Comparison of ENCODE assay signal across 21 cellular contexts in genomic region chr9:111645806-111646205, GRCh38. TPM values are rescaled to one million over a fixed set of nuclear protein-coding genes. Genes with fewer than 3 reads are reported as not detected.
DNase-seq lines count a peak whose midpoint lies in the region; ATAC-seq, FAIRE-seq and TF ChIP-seq lines count a peak whose summit lies in the region.
"Had no signal": no experiment of that assay in that cellular context is flagged by ENCODE, and none has a peak within 500 bp of the region (broad histone marks: within the 10 kb centered on the region; RNA-seq: fewer than 3 reads in every experiment).

No MANE protein-coding gene starts in this region.

- peak; percentile 61 for DNase-seq in MCF 10A (ENCODE audit: unreplicated experiment)
- DNase-seq in breast epithelium (ENCODE audit: low spot score in 2 of 2), result no peak
- peak; percentile 69 for DNase-seq in endothelial cell of umbilical vein (ENCODE audit: low read depth, low spot score)
- DNase-seq in left colon, result no peak
- DNase-seq in MV-4-11 (lab: John Stamatoyannopoulos, UW), result no peak
- no peak for DNase-seq in activated CD8-positive, alpha-beta memory T cell treated with anti-CD3 and anti-CD28 coated beads, Interleukin-2, amount 50 U/mL, for 48 hours
- no peak for DNase-seq in Caco-2
- DNase-seq: GF-D8, GM23248, HCEC 1CT, Karpas-422, NCI-H1105 treated with DMSO at 0.1 percent for 48 hours, NCI-H1694, NCI-H2081 treated with DMSO at 0.1 percent for 48 hours, SJCRH30 had no signal

- no peaks in the 10 kb centered on the region for H3K27me3 ChIP-seq in breast epithelium
- H3K27me3 ChIP-seq in endothelial cell of umbilical vein (ENCODE audit: control insufficient read depth in 2 of 2, insufficient read depth in 2 of 2, low read length in 2 of 2), result no peaks in the 10 kb centered on the region
- H3K27me3 ChIP-seq in Caco-2 (replicated peaks; ENCODE audit: control insufficient read depth, insufficient read depth, low read length), result no peaks in the 10 kb centered on the region
- H3K27me3 ChIP-seq: SJCRH30 had no signal

- no peak for TF ChIP-seq POLR2A in breast epithelium (IDR thresholded peaks at IDR 0.05)
- TF ChIP-seq POLR2A in endothelial cell of umbilical vein (IDR thresholded peaks at IDR 0.05; ENCODE audit: low read depth, low read length), result no peak

- TF ChIP-seq CTCF in MCF 10A (IDR thresholded peaks at IDR 0.05; ENCODE audit: unreplicated experiment), result no peak
- no peak for TF ChIP-seq CTCF in breast epithelium (IDR thresholded peaks at IDR 0.05)
- TF ChIP-seq CTCF in endothelial cell of umbilical vein (IDR thresholded peaks at IDR 0.05; ENCODE audit: extremely low read depth in 1 of 2, insufficient read depth in 1 of 2, low read depth in 1 of 2, low read length in 2 of 2), result no peak
- TF ChIP-seq CTCF in Caco-2 (IDR thresholded peaks at IDR 0.05; ENCODE audit: insufficient read depth in 1 of 2, low read depth in 1 of 2, low read length in 1 of 2, severe bottlenecking in 1 of 2, unreplicated experiment in 1 of 2), result no peak

- peaks cover 7% of the 10 kb centered on the region for H4K20me1 ChIP-seq in endothelial cell of umbilical vein (replicated peaks; ENCODE audit: control insufficient read depth, extremely low read depth, insufficient read depth, low read length)

- H3K4me3 Mint-ChIP-seq in MCF 10A (ENCODE audit: unreplicated experiment), result no peak overlapping the region
- H3K4me3 Mint-ChIP-seq in Caco-2 (ENCODE audit: unreplicated experiment), result no peak overlapping the region
- H3K4me3 Mint-ChIP-seq: CD14-positive monocyte, IgD-negative memory B cell had no signal

- no peaks in the 10 kb centered on the region for H3K4me1 ChIP-seq in breast epithelium
- peaks cover 9% of the 10 kb centered on the region for H3K4me1 ChIP-seq in endothelial cell of umbilical vein (ENCODE audit: control insufficient read depth, extremely low read depth, insufficient read depth, low read length)
- peaks cover 36% of the 10 kb centered on the region for H3K4me1 ChIP-seq in Caco-2
- H3K4me1 ChIP-seq: SJCRH30 had no signal

- peaks cover 2% of the 10 kb centered on the region for H3K79me2 ChIP-seq in endothelial cell of umbilical vein (ENCODE audit: control insufficient read depth, insufficient read depth, low read length)

- dilution Hi-C loops in endothelial cell of umbilical vein (cut with MboI; ENCODE audit: extremely low pct_ligation_motif_present, low sequenced_read_pairs), result no loop called here

- no peaks in the 10 kb centered on the region for H3K9me3 ChIP-seq in breast epithelium
- no peaks in the 10 kb centered on the region for H3K9me3 ChIP-seq in endothelial cell of umbilical vein (replicated peaks; ENCODE audit: control insufficient read depth, insufficient read depth, low read length)
- H3K9me3 ChIP-seq in Caco-2, result no peaks in the 10 kb centered on the region

- H3K9me3 Mint-ChIP-seq in MCF 10A (ENCODE audit: unreplicated experiment) (no peaks in the 10 kb centered on the region), Caco-2 (ENCODE audit: unreplicated experiment) (no peaks in the 10 kb centered on the region)
- H3K9me3 Mint-ChIP-seq: CD14-positive monocyte, IgD-negative memory B cell had no signal

- H3K36me3 ChIP-seq in breast epithelium (no peaks in the 10 kb centered on the region), endothelial cell of umbilical vein (ENCODE audit: control insufficient read depth in 2 of 2, extremely low read depth in 1 of 2, insufficient read depth in 2 of 2, low read length in 2 of 2) (peaks cover 4 to 8% of the 10 kb centered on the region in 2 experiments), Caco-2 (ENCODE audit: control insufficient read depth, insufficient read depth, low read length) (no peaks in the 10 kb centered on the region; the same call in 1 of the 2 replicates)

- no peak overlapping the region for H3K9ac ChIP-seq in endothelial cell of umbilical vein (replicated peaks; ENCODE audit: extremely low read depth, insufficient read depth, low read length)
- H3K9ac ChIP-seq: GM23248 had no signal

- H3K27me3 Mint-ChIP-seq in MCF 10A (ENCODE audit: insufficient read depth, unreplicated experiment), result no peaks in the 10 kb centered on the region
- H3K27me3 Mint-ChIP-seq in Caco-2 (ENCODE audit: insufficient read depth, unreplicated experiment), result no peaks in the 10 kb centered on the region
- H3K27me3 Mint-ChIP-seq: IgD-negative memory B cell had no signal

- POLR2A ChIA-PET in MCF 10A (lab: Yijun Ruan, JAX), result interaction anchor here (0.7 to 4.7 kb wide), 3 partner anchors 14 to 158 kb away, joined by 3 to 38 read pairs (median 3); partner anchors contain the start of genes DNAJC25 and GNG10
- POLR2A ChIA-PET in endothelial cell of umbilical vein (lab: Charles Lee), result interaction anchor here (1.3 kb wide), 1 partner anchor 15 kb away, joined by 5 read pairs; the partner anchor contains the start of gene DNAJC25
- POLR2A ChIA-PET in Caco-2 (lab: Charles Lee), result no interaction called here

- BruUV-seq in MCF 10A (replicated peaks; lab: Mats Ljungman, UMichigan), result no TSS peak
- no TSS peak for BruUV-seq in endothelial cell of umbilical vein (replicated peaks; lab: Mats Ljungman, UMichigan)
- BruUV-seq in Caco-2 (replicated peaks; lab: Mats Ljungman, UMichigan), result no TSS peak

- intact Hi-C loops in MCF 10A (cut with micrococcal nuclease), result no loop called here
- intact Hi-C loops in breast epithelium (cut with DNase I; ENCODE audit: low total_unique reads), result no loop called here
- intact Hi-C loops in endothelial cell of umbilical vein (cut with micrococcal nuclease), result no loop called here
- intact Hi-C loops in left colon (cut with DNase I, micrococcal nuclease), result no loop called here
- intact Hi-C loops in Caco-2 (cut with micrococcal nuclease; ENCODE audit: unreplicated experiment), result loop anchor here (2.0 kb wide), 1 partner anchor 17 kb away; no protein-coding TSS in a partner anchor

- FAIRE-seq in endothelial cell of umbilical vein (lab: Jason Lieb, UNC), result no peak
- FAIRE-seq: GM19239 had no signal

- peak; percentile 51 for ATAC-seq in left colon
- no peak for ATAC-seq in HG02759 (IDR thresholded peaks at IDR 0.05; ENCODE audit: unreplicated experiment)
- ATAC-seq: Panc1 had no signal

- H3K36me3 Mint-ChIP-seq in MCF 10A (ENCODE audit: insufficient read depth, unreplicated experiment) (peaks cover 57% of the 10 kb centered on the region), Caco-2 (ENCODE audit: insufficient read depth, unreplicated experiment) (peaks cover 39% of the 10 kb centered on the region)
- H3K36me3 Mint-ChIP-seq: IgD-negative memory B cell had no signal

- no peak overlapping the region for H3K4me3 ChIP-seq in breast epithelium
- H3K4me3 ChIP-seq in endothelial cell of umbilical vein (replicated peaks in 1 of 3; ENCODE audit: insufficient read depth in 1 of 3, low read depth in 1 of 3, low read length in 3 of 3), result no peak overlapping the region
- no peak overlapping the region for H3K4me3 ChIP-seq in Caco-2 (ENCODE audit: low read depth, low read length)
- H3K4me3 ChIP-seq: GM23248, SJCRH30 had no signal

- H3K27ac Mint-ChIP-seq in MCF 10A (ENCODE audit: low read depth, unreplicated experiment) (peak overlapping the region; percentile 37), Caco-2 (ENCODE audit: unreplicated experiment) (no peak overlapping the region)
- H3K27ac Mint-ChIP-seq: IgD-negative memory B cell had no signal

- no peaks in the 10 kb centered on the region for H3K9me1 ChIP-seq in endothelial cell of umbilical vein (replicated peaks; ENCODE audit: control insufficient read depth, extremely low read depth, insufficient read depth, low read length)

- no peak overlapping the region for H2AFZ ChIP-seq in endothelial cell of umbilical vein (ENCODE audit: low read depth, low read length)
- H2AFZ ChIP-seq: GM23248 had no signal

- H3K4me2 ChIP-seq in endothelial cell of umbilical vein (ENCODE audit: insufficient read depth, low read length), result peak overlapping the region; percentile 11

- no peak overlapping the region for H3K27ac ChIP-seq in breast epithelium
- H3K27ac ChIP-seq in endothelial cell of umbilical vein (ENCODE audit: insufficient read depth, low read depth, low read length), result no peak overlapping the region
- H3K27ac ChIP-seq: 22Rv1, GM23248, SJCRH30 had no signal

- H3K4me1 Mint-ChIP-seq in MCF 10A (ENCODE audit: insufficient read depth, unreplicated experiment) (peaks cover 4% of the 10 kb centered on the region), Caco-2 (ENCODE audit: low read depth, unreplicated experiment) (peaks cover 16% of the 10 kb centered on the region)
- H3K4me1 Mint-ChIP-seq: CD14-positive monocyte, IgD-negative memory B cell had no signal

- CTCF ChIA-PET in MCF 10A (lab: Yijun Ruan, JAX) (interaction anchor here (0.7 kb wide), 1 partner anchor 54 kb away, joined by 4 read pairs; no protein-coding TSS in a partner anchor), endothelial cell of umbilical vein (lab: Charles Lee) (interaction anchor here (1.7 kb wide), 1 partner anchor 47 kb away, joined by 7 read pairs; no protein-coding TSS in a partner anchor), Caco-2 (lab: Charles Lee) (no interaction called here)

RNA-seq across cellular contexts. Expression of gene DNAJC25, which starts 14.7 kb away (rescaled TPM):
- total RNA-seq in MCF 10A (2022) (10.9 and 11.6 TPM in 2 replicates), breast epithelium (10 to 100 TPM; 10.5 to 13.0 (median 11.7) TPM), endothelial cell of umbilical vein (5.2 and 5.5 TPM in 2 replicates), left colon (1 to 10 TPM; 6.9 to 8.7 TPM), Caco-2 (2022) (10.2 and 10.4 TPM in 2 replicates)
- 1.7 and 2.1 TPM in 2 replicates for polyA plus RNA-seq in endothelial cell of umbilical vein
- 2.0 and 2.8 TPM in 2 replicates for polyA plus RNA-seq in endothelial cell of umbilical vein (2011; cell fraction: cytosol; rRNA removed)
- polyA plus RNA-seq in endothelial cell of umbilical vein (2011; cell fraction: nucleus; rRNA removed), result 4.2 and 4.7 TPM in 2 replicates
- polyA plus RNA-seq in endothelial cell of umbilical vein (2012), result 5.1 and 5.8 TPM in 2 replicates
- 1.4 and 2.2 TPM in 2 replicates for polyA minus RNA-seq in endothelial cell of umbilical vein
- 1.4 TPM for polyA minus RNA-seq in endothelial cell of umbilical vein (2011; cell fraction: cytosol; rRNA and poly(A)+ RNA removed)
- 1.7 and 2.9 TPM in 2 replicates for polyA minus RNA-seq in endothelial cell of umbilical vein (2011; cell fraction: nucleus; rRNA and poly(A)+ RNA removed)

RNA-seq across cellular contexts. Expression of gene GNG10, which starts 15.6 kb away (rescaled TPM):
- 42.0 and 61.7 TPM in 2 replicates for total RNA-seq in MCF 10A (2022)
- total RNA-seq in breast epithelium, result 10 to 100 TPM; 53.4 to 95.7 (median 91.4) TPM
- 32.9 and 33.0 TPM in 2 replicates for total RNA-seq in endothelial cell of umbilical vein
- 22.3 and 31.9 TPM in 2 replicates for polyA plus RNA-seq in endothelial cell of umbilical vein
- polyA plus RNA-seq in endothelial cell of umbilical vein (2011; cell fraction: cytosol; rRNA removed), result 45.0 and 45.4 TPM in 2 replicates
- polyA plus RNA-seq in endothelial cell of umbilical vein (2011; cell fraction: nucleus; rRNA removed), result 11.5 and 11.9 TPM in 2 replicates
- 25.9 and 44.4 TPM in 2 replicates for polyA plus RNA-seq in endothelial cell of umbilical vein (2012)
- 10.2 and 11.1 TPM in 2 replicates for polyA minus RNA-seq in endothelial cell of umbilical vein
- 6.9 TPM for polyA minus RNA-seq in endothelial cell of umbilical vein (2011; cell fraction: cytosol; rRNA and poly(A)+ RNA removed)
- polyA minus RNA-seq in endothelial cell of umbilical vein (2011; cell fraction: nucleus; rRNA and poly(A)+ RNA removed), result 3.9 and 4.4 TPM in 2 replicates
- total RNA-seq in left colon, result 10 to 100 TPM; 17.7 to 25.8 TPM
- total RNA-seq in Caco-2 (2022), result 52.2 and 54.0 TPM in 2 replicates

RNA-seq across cellular contexts. Expression of gene PTGR1, which starts 46.4 kb away (rescaled TPM):
- 27.4 and 27.8 TPM in 2 replicates for total RNA-seq in MCF 10A (2022)
- 10 to 100 TPM; 30.0 to 87.1 (median 68.2) TPM for total RNA-seq in breast epithelium
- 79.1 and 101 TPM in 2 replicates for total RNA-seq in endothelial cell of umbilical vein
- polyA plus RNA-seq in endothelial cell of umbilical vein, result 46.0 and 70.3 TPM in 2 replicates
- polyA plus RNA-seq in endothelial cell of umbilical vein (2011; cell fraction: cytosol; rRNA removed), result 86.7 and 96.0 TPM in 2 replicates
- polyA plus RNA-seq in endothelial cell of umbilical vein (2011; cell fraction: nucleus; rRNA removed), result 63.5 and 69.4 TPM in 2 replicates
- polyA plus RNA-seq in endothelial cell of umbilical vein (2012), result 109 and 135 TPM in 2 replicates
- 89.8 and 92.7 TPM in 2 replicates for polyA minus RNA-seq in endothelial cell of umbilical vein
- 43.1 TPM for polyA minus RNA-seq in endothelial cell of umbilical vein (2011; cell fraction: cytosol; rRNA and poly(A)+ RNA removed)
- 33.9 and 35.2 TPM in 2 replicates for polyA minus RNA-seq in endothelial cell of umbilical vein (2011; cell fraction: nucleus; rRNA and poly(A)+ RNA removed)
- total RNA-seq in left colon, result 10 to 100 TPM; 44.8 to 49.2 TPM
- 46.9 and 55.3 TPM in 2 replicates for total RNA-seq in Caco-2 (2022)

Comparison
In these comparisons a context has a peak if more than half of its experiments do, and no peak if none do; other contexts are left out.
1. DNase-seq: peak in MCF 10A (single experiment) and endothelial cell of umbilical vein (single experiment); none in breast epithelium (0 of 2), left colon (0 of 2), MV-4-11 (single experiment), activated CD8-positive, alpha-beta memory T cell treated with anti-CD3 and anti-CD28 coated beads, Interleukin-2, amount 50 U/mL, for 48 hours (single experiment) and Caco-2 (0 of 2).